9 cellular contexts compared by ENCODE assay signal in genomic region chr5:148733601-148734438, GRCh38.
A peak's percentile ranks its signal among the peaks of the same experiment; 100 is the strongest.
DNase-seq lines count a peak whose midpoint lies in the region; ATAC-seq and TF ChIP-seq lines count a peak whose summit lies in the region.
"Had no signal": no experiment of that assay in that cellular context is flagged by ENCODE, and none has a peak within 500 bp of the region (broad histone marks: within the 10 kb centered on the region; RNA-seq: fewer than 3 reads in every experiment).

No MANE protein-coding gene starts in this region.

- no peaks in the 10 kb centered on the region for H3K36me3 ChIP-seq in OCI-LY1 (ENCODE audit: insufficient read depth, low read length)
- H3K36me3 ChIP-seq in esophagus muscularis mucosa: no peaks in the 10 kb centered on the region

- peaks cover 9 to 21% of the 10 kb centered on the region in 2 donors for H3K4me1 Mint-ChIP-seq in natural killer cell
- H3K4me1 Mint-ChIP-seq in stimulated activated effector memory CD8-positive, alpha-beta T cell treated with anti-CD3 and anti-CD28 coated beads, Interleukin-12 subunit alpha, Interleukin-12 subunit beta, amount 100 ng/mL, for 72 hours: peaks cover 25% of the 10 kb centered on the region

- H2AFZ ChIP-seq in OCI-LY1 (ENCODE audit: low read length): no peak overlapping the region

- H3K27ac ChIP-seq in OCI-LY1 (ENCODE audit: low read depth, low read length, poor library complexity, severe bottlenecking): no peak overlapping the region
- no peak overlapping the region for H3K27ac ChIP-seq in esophagus muscularis mucosa (replicated peaks in 1 of 4)

- DNase-seq in DMS53 (lab: John Stamatoyannopoulos, UW) (peak; percentile 91), activated T-cell treated with anti-CD3 and anti-CD28 coated beads for 1 hour (ENCODE audit: low read depth) (peak; percentile 54), esophagus muscularis mucosa (ENCODE audit: extremely low spot score) (no peak), natural killer cell (peak; percentile 56), epidermal melanocyte (ENCODE audit: insufficient read length, low spot score) (no peak)
- DNase-seq in stimulated activated effector memory CD8-positive, alpha-beta T cell treated with anti-CD3 and anti-CD28 coated beads, Interleukin-12 subunit alpha, Interleukin-12 subunit beta, amount 100 ng/mL, for 72 hours (ENCODE audit: low spot score in 2 of 2): peak; percentile 55 to 83

- peak; percentile 33 for ATAC-seq in HG03159 (IDR thresholded peaks at IDR 0.05; ENCODE audit: unreplicated experiment)
- peak in 2 of 3 donors; percentile 58 to 66 for ATAC-seq in natural killer cell
- peak; percentile 37 for ATAC-seq in stimulated activated effector memory CD8-positive, alpha-beta T cell treated with anti-CD3 and anti-CD28 coated beads, Interleukin-12 subunit alpha, Interleukin-12 subunit beta, amount 100 ng/mL, for 72 hours

- WGBS in esophagus muscularis mucosa: 32% methylated on average over 11 of the region's 11 CpGs

- H3F3A ChIP-seq in OCI-LY1 (ENCODE audit: insufficient read depth, low read length): no peaks in the 10 kb centered on the region

- H3K9me3 ChIP-seq in OCI-LY1 (ENCODE audit: low read length) (no peaks in the 10 kb centered on the region), esophagus muscularis mucosa (no peaks in the 10 kb centered on the region)

- no peaks in the 10 kb centered on the region for H3K4me1 ChIP-seq in OCI-LY1 (ENCODE audit: insufficient read depth, low read length, severe bottlenecking)
- H3K4me1 ChIP-seq in esophagus muscularis mucosa: peaks cover 10 to 29% (median 21%) of the 10 kb centered on the region in 4 donors

- peak; percentile 70 for TF ChIP-seq CTCF in OCI-LY1 (IDR thresholded peaks at IDR 0.05; ENCODE audit: low read length)
- TF ChIP-seq CTCF in esophagus muscularis mucosa (IDR thresholded peaks at IDR 0.05): peak; percentile 67 to 71 (median 70)
- TF ChIP-seq CTCF in natural killer cell (IDR thresholded peaks at IDR 0.05): peak; percentile 76

- no peaks in the 10 kb centered on the region for H3K36me3 Mint-ChIP-seq in natural killer cell
- H3K36me3 Mint-ChIP-seq in stimulated activated effector memory CD8-positive, alpha-beta T cell treated with anti-CD3 and anti-CD28 coated beads, Interleukin-12 subunit alpha, Interleukin-12 subunit beta, amount 100 ng/mL, for 72 hours: no peaks in the 10 kb centered on the region
- H3K36me3 Mint-ChIP-seq: activated naive CD4-positive, alpha-beta T cell treated with anti-CD3 and anti-CD28 coated beads, Interleukin-2, amount 50 U/mL, for 24 hours had no signal

- H3K27ac Mint-ChIP-seq in natural killer cell: no peak overlapping the region
- H3K27ac Mint-ChIP-seq in stimulated activated effector memory CD8-positive, alpha-beta T cell treated with anti-CD3 and anti-CD28 coated beads, Interleukin-12 subunit alpha, Interleukin-12 subunit beta, amount 100 ng/mL, for 72 hours: no peak overlapping the region
- H3K27ac Mint-ChIP-seq: activated naive CD4-positive, alpha-beta T cell treated with anti-CD3 and anti-CD28 coated beads, Interleukin-2, amount 50 U/mL, for 24 hours had no signal

- no peaks in the 10 kb centered on the region for H3K79me2 ChIP-seq in OCI-LY1 (ENCODE audit: insufficient read depth, low read length)

- H4K20me1 ChIP-seq in OCI-LY1 (ENCODE audit: insufficient read depth, low read length): no peaks in the 10 kb centered on the region

- H3K4me3 ChIP-seq in OCI-LY1 (ENCODE audit: low read depth, low read length, poor library complexity, severe bottlenecking) (no peak overlapping the region), esophagus muscularis mucosa (no peak overlapping the region)

- intact Hi-C loops in esophagus muscularis mucosa (cut with DNase I): loop anchor here (1.0 to 5.0 kb wide), 5 partner anchors 263 to 877 kb away; no protein-coding TSS in a partner anchor
- intact Hi-C loops in natural killer cell (cut with micrococcal nuclease): loop anchor here (1.0 to 5.0 kb wide), 5 partner anchors 264 to 877 kb away; no protein-coding TSS in a partner anchor

- no peak overlapping the region for H3K4me3 Mint-ChIP-seq in natural killer cell
- H3K4me3 Mint-ChIP-seq in stimulated activated effector memory CD8-positive, alpha-beta T cell treated with anti-CD3 and anti-CD28 coated beads, Interleukin-12 subunit alpha, Interleukin-12 subunit beta, amount 100 ng/mL, for 72 hours: no peak overlapping the region
- H3K4me3 Mint-ChIP-seq: activated naive CD4-positive, alpha-beta T cell treated with anti-CD3 and anti-CD28 coated beads, Interleukin-2, amount 50 U/mL, for 24 hours had no signal

- TF ChIP-seq POLR2A in esophagus muscularis mucosa (IDR thresholded peaks at IDR 0.05; ENCODE audit: low read depth): no peak

- H3K9me2 ChIP-seq in OCI-LY1 (ENCODE audit: low read depth, low read length): no peaks in the 10 kb centered on the region

- peaks cover 7 to 25% of the 10 kb centered on the region in 2 donors for H3K27me3 Mint-ChIP-seq in natural killer cell (ENCODE audit: low read depth in 2 of 2)

- H3K4me2 ChIP-seq in OCI-LY1 (ENCODE audit: low read length): no peak overlapping the region

- no peak for TF ChIP-seq EP300 in esophagus muscularis mucosa (IDR thresholded peaks at IDR 0.05)

- H3K9ac ChIP-seq in OCI-LY1 (ENCODE audit: low read length): no peak overlapping the region

- no peaks in the 10 kb centered on the region for H3K9me3 Mint-ChIP-seq in natural killer cell
- H3K9me3 Mint-ChIP-seq in stimulated activated effector memory CD8-positive, alpha-beta T cell treated with anti-CD3 and anti-CD28 coated beads, Interleukin-12 subunit alpha, Interleukin-12 subunit beta, amount 100 ng/mL, for 72 hours: no peaks in the 10 kb centered on the region
- H3K9me3 Mint-ChIP-seq: activated naive CD4-positive, alpha-beta T cell treated with anti-CD3 and anti-CD28 coated beads, Interleukin-2, amount 50 U/mL, for 24 hours had no signal

- H3K27me3 ChIP-seq in OCI-LY1 (ENCODE audit: insufficient read depth, low read length): no peaks in the 10 kb centered on the region
- H3K27me3 ChIP-seq in esophagus muscularis mucosa: no peaks in the 10 kb centered on the region

Comparison
In these comparisons a context has a peak if more than half of its experiments do, and no peak if none do; other contexts are left out.
1. DNase-seq: peak in DMS53 (single experiment), activated T-cell treated with anti-CD3 and anti-CD28 coated beads for 1 hour (single experiment), natural killer cell (single experiment) and stimulated activated effector memory CD8-positive, alpha-beta T cell treated with anti-CD3 and anti-CD28 coated beads, Interleukin-12 subunit alpha, Interleukin-12 subunit beta, amount 100 ng/mL, for 72 hours (2 of 2); none in esophagus muscularis mucosa (single experiment) and epidermal melanocyte (single experiment).
2. Peak in every context shown above with its lines, with median percentiles within 50 percentile points of each other: ATAC-seq and CTCF ChIP-seq.